In genomic region chr22:41288245-41288946, GRCh38 we compare ENCODE assay signal across 8 cellular contexts. TPM values are rescaled to one million over a fixed set of nuclear protein-coding genes. Genes with fewer than 3 reads are reported as not detected.
DNase-seq lines count a peak whose midpoint lies in the region; ATAC-seq and TF ChIP-seq lines count a peak whose summit lies in the region.

No MANE protein-coding gene starts in this region.

- H3K4me3 Mint-ChIP-seq in activated T-cell treated with anti-CD3 and anti-CD28 coated beads, Interleukin-2, amount 50 U/mL, for 4 hours = peak overlapping the region; percentile 43

- H3K4me1 Mint-ChIP-seq in activated T-cell treated with anti-CD3 and anti-CD28 coated beads, Interleukin-2, amount 50 U/mL, for 4 hours (ENCODE audit: low read depth) = peaks cover 23% of the 10 kb centered on the region

- H3K9me3 Mint-ChIP-seq in activated T-cell treated with anti-CD3 and anti-CD28 coated beads, Interleukin-2, amount 50 U/mL, for 4 hours = no peaks in the 10 kb centered on the region

- peaks cover 5% of the 10 kb centered on the region for H3K36me3 Mint-ChIP-seq in activated T-cell treated with anti-CD3 and anti-CD28 coated beads, Interleukin-2, amount 50 U/mL, for 4 hours (ENCODE audit: insufficient read depth)

- H3K27me3 Mint-ChIP-seq in activated T-cell treated with anti-CD3 and anti-CD28 coated beads, Interleukin-2, amount 50 U/mL, for 4 hours (ENCODE audit: low read depth) = no peaks in the 10 kb centered on the region

- H3K4me3 ChIP-seq in fibroblast of the aortic adventitia (ENCODE audit: low read depth, low read length) = no peak overlapping the region

- ATAC-seq in activated T-cell treated with anti-CD3 and anti-CD28 coated beads, Interleukin-2, amount 50 U/mL, for 4 hours = no peak
- ATAC-seq in GM21737 (IDR thresholded peaks at IDR 0.05; ENCODE audit: unreplicated experiment) = no peak

- DNase-seq in activated T-cell treated with anti-CD3 and anti-CD28 coated beads, Interleukin-2, amount 50 U/mL, for 4 hours = no peak
- DNase-seq in activated T-cell treated with anti-CD3 and anti-CD28 coated beads for 4 hours (no peak), SW480 (ENCODE audit: low spot score) (peak; percentile 89), fibroblast of the aortic adventitia (ENCODE audit: low read depth) (peak; percentile 82), renal cortical epithelial cell (ENCODE audit: low read depth) (peak; percentile 88), OCI-M1 (lab: John Stamatoyannopoulos, UW) (no peak), SIG-M5 treated with dmso at 0.1 percent for 504 hours (lab: John Stamatoyannopoulos, UW; ENCODE audit: unreplicated experiment) (no peak)

- TF ChIP-seq CTCF in fibroblast of the aortic adventitia (IDR thresholded peaks at IDR 0.05; ENCODE audit: insufficient read depth, low read length) = no peak

RNA-seq across cellular contexts. Expression of gene RANGAP1, which starts 2.4 kb away (rescaled TPM):
- 100 to 1,000 TPM; 191 to 205 (median 192) TPM for total RNA-seq in activated T-cell treated with anti-CD3 and anti-CD28 coated beads, Interleukin-2, amount 50 U/mL, for 4 hours
- 78.5 and 89.4 TPM in 2 replicates for total RNA-seq in fibroblast of the aortic adventitia (ENCODE audit: low replicate concordance)
- 78.8 and 110 TPM in 2 replicates for total RNA-seq in renal cortical epithelial cell

RNA-seq across cellular contexts. Expression of gene ZC3H7B, which starts 12.9 kb away (rescaled TPM):
- total RNA-seq in activated T-cell treated with anti-CD3 and anti-CD28 coated beads, Interleukin-2, amount 50 U/mL, for 4 hours = 10 to 100 TPM; 57.0 to 62.4 (median 60.9) TPM
- total RNA-seq in fibroblast of the aortic adventitia (ENCODE audit: low replicate concordance) (33.3 and 45.9 TPM in 2 replicates), renal cortical epithelial cell (44.3 and 124 TPM in 2 replicates)

RNA-seq across cellular contexts. Expression of gene CHADL, which starts 47.7 kb away (rescaled TPM):
- total RNA-seq in activated T-cell treated with anti-CD3 and anti-CD28 coated beads, Interleukin-2, amount 50 U/mL, for 4 hours = under 1 TPM; 0.24 to 0.86 (median 0.60) TPM
- total RNA-seq in fibroblast of the aortic adventitia (ENCODE audit: low replicate concordance) (0.99 and 1.6 TPM in 2 replicates), renal cortical epithelial cell (0.85 and 0.87 TPM in 2 replicates)

Comparison
In these comparisons a context has a peak if more than half of its experiments do, and no peak if none do; other contexts are left out.
1. DNase-seq: peak in SW480 (single experiment), fibroblast of the aortic adventitia (single experiment) and renal cortical epithelial cell (single experiment); none in activated T-cell treated with anti-CD3 and anti-CD28 coated beads, Interleukin-2, amount 50 U/mL, for 4 hours (single experiment), activated T-cell treated with anti-CD3 and anti-CD28 coated beads for 4 hours (single experiment), OCI-M1 (single experiment) and SIG-M5 treated with dmso at 0.1 percent for 504 hours (single experiment).